ENCODE assay signal across 29 cellular contexts in genomic region chr20:52933867-52934266, GRCh38.
"Had no signal": no experiment of that assay in that cellular context is flagged by ENCODE, and none has a peak within 500 bp of the region (broad histone marks: within the 10 kb centered on the region; RNA-seq: fewer than 3 reads in every experiment).

No MANE protein-coding gene starts in this region.

- H3K27ac ChIP-seq: stomach, suprapubic skin, testis, thoracic aorta, thyroid gland, tibial artery, tibial nerve, transverse colon, upper lobe of left lung, upper lobe of right lung, uterus, vagina had no signal

- H3K27me3 Mint-ChIP-seq: stimulated activated naive CD8-positive, alpha-beta T cell treated with anti-CD3 and anti-CD28 coated beads, Interleukin-15, amount 100 ng/mL, for 72 hours; stimulated activated naive CD8-positive, alpha-beta T cell treated with anti-CD3 and anti-CD28 coated beads, Interleukin-15, Interleukin-2, amounts not matched to agents 100 ng/mL and 50 ng/mL, for 24 hours had no signal

- H3K27me3 ChIP-seq: stomach, suprapubic skin, testis, thyroid gland, tibial artery, tibial nerve, transverse colon, upper lobe of left lung, upper lobe of right lung, uterus, vagina had no signal

- H3K9me3 ChIP-seq: stomach, suprapubic skin, testis, thoracic aorta, thyroid gland, tibial artery, tibial nerve, transverse colon, upper lobe of left lung, upper lobe of right lung, uterus, vagina had no signal

- H3K4me3 ChIP-seq: stomach, suprapubic skin, testis, thoracic aorta, thyroid gland, tibial artery, tibial nerve, transverse colon, upper lobe of left lung, upper lobe of right lung, uterus, vagina had no signal

- H3K36me3 Mint-ChIP-seq: stimulated activated effector memory CD8-positive, alpha-beta T cell treated with anti-CD3 and anti-CD28 coated beads, Interleukin-12 subunit alpha, Interleukin-12 subunit beta, amount 100 ng/mL, for 72 hours; stimulated activated memory B cell treated with anti-CD40 and anti-IgM and Interleukin-4, amounts not matched to agents 10 μg/mL and 1 μg/mL and 100 μg/mL, for 72 hours; stimulated activated naive B cell treated with anti-CD40 and anti-IgM and Interleukin-4, amounts not matched to agents 10 μg/mL and 1 μg/mL and 100 μg/mL, for 72 hours; type B pancreatic cell had no signal

- H3K4me3 Mint-ChIP-seq: stimulated activated effector memory CD8-positive, alpha-beta T cell treated with anti-CD3 and anti-CD28 coated beads, Interleukin-12 subunit alpha, Interleukin-12 subunit beta, amount 100 ng/mL, for 72 hours; stimulated activated memory B cell treated with anti-CD40 and anti-IgM and Interleukin-4, amounts not matched to agents 10 μg/mL and 1 μg/mL and 100 μg/mL, for 72 hours; stimulated activated naive B cell treated with anti-CD40 and anti-IgM and Interleukin-4, amounts not matched to agents 10 μg/mL and 1 μg/mL and 100 μg/mL, for 72 hours; stimulated activated naive CD8-positive, alpha-beta T cell treated with anti-CD3 and anti-CD28 coated beads, Interleukin-15, amount 100 ng/mL, for 72 hours; stimulated activated naive CD8-positive, alpha-beta T cell treated with anti-CD3 and anti-CD28 coated beads, Interleukin-15, Interleukin-2, amounts not matched to agents 100 ng/mL and 50 ng/mL, for 24 hours; type B pancreatic cell had no signal

- FAIRE-seq: urothelium cell line had no signal

- H3K27ac Mint-ChIP-seq: stimulated activated effector memory CD8-positive, alpha-beta T cell treated with anti-CD3 and anti-CD28 coated beads, Interleukin-12 subunit alpha, Interleukin-12 subunit beta, amount 100 ng/mL, for 72 hours; stimulated activated memory B cell treated with anti-CD40 and anti-IgM and Interleukin-4, amounts not matched to agents 10 μg/mL and 1 μg/mL and 100 μg/mL, for 72 hours; stimulated activated naive B cell treated with anti-CD40 and anti-IgM and Interleukin-4, amounts not matched to agents 10 μg/mL and 1 μg/mL and 100 μg/mL, for 72 hours; stimulated activated naive CD8-positive, alpha-beta T cell treated with anti-CD3 and anti-CD28 coated beads, Interleukin-15, amount 100 ng/mL, for 72 hours; stimulated activated naive CD8-positive, alpha-beta T cell treated with anti-CD3 and anti-CD28 coated beads, Interleukin-15, Interleukin-2, amounts not matched to agents 100 ng/mL and 50 ng/mL, for 24 hours; type B pancreatic cell had no signal

- H3K9me3 Mint-ChIP-seq: stimulated activated effector memory CD8-positive, alpha-beta T cell treated with anti-CD3 and anti-CD28 coated beads, Interleukin-12 subunit alpha, Interleukin-12 subunit beta, amount 100 ng/mL, for 72 hours; stimulated activated naive CD8-positive, alpha-beta T cell treated with anti-CD3 and anti-CD28 coated beads, Interleukin-15, amount 100 ng/mL, for 72 hours; stimulated activated naive CD8-positive, alpha-beta T cell treated with anti-CD3 and anti-CD28 coated beads, Interleukin-15, Interleukin-2, amounts not matched to agents 100 ng/mL and 50 ng/mL, for 24 hours had no signal

- ATAC-seq: stimulated activated effector memory CD8-positive, alpha-beta T cell treated with anti-CD3 and anti-CD28 coated beads, Interleukin-12 subunit alpha, Interleukin-12 subunit beta, amount 100 ng/mL, for 72 hours; stimulated activated memory B cell treated with anti-CD40 and anti-IgM and Interleukin-4, amounts not matched to agents 10 μg/mL and 1 μg/mL and 100 μg/mL, for 72 hours; stimulated activated naive B cell treated with anti-CD40 and anti-IgM and Interleukin-4, amounts not matched to agents 10 μg/mL and 1 μg/mL and 100 μg/mL, for 72 hours; stimulated activated naive CD8-positive, alpha-beta T cell treated with anti-CD3 and anti-CD28 coated beads, Interleukin-15, amount 100 ng/mL, for 72 hours; stimulated activated naive CD8-positive, alpha-beta T cell treated with anti-CD3 and anti-CD28 coated beads, Interleukin-15, Interleukin-2, amounts not matched to agents 100 U/mL and 50 U/mL, for 24 hours; upper lobe of right lung had no signal

- H3K4me1 Mint-ChIP-seq: stimulated activated effector memory CD8-positive, alpha-beta T cell treated with anti-CD3 and anti-CD28 coated beads, Interleukin-12 subunit alpha, Interleukin-12 subunit beta, amount 100 ng/mL, for 72 hours; stimulated activated memory B cell treated with anti-CD40 and anti-IgM and Interleukin-4, amounts not matched to agents 10 μg/mL and 1 μg/mL and 100 μg/mL, for 72 hours; stimulated activated naive B cell treated with anti-CD40 and anti-IgM and Interleukin-4, amounts not matched to agents 10 μg/mL and 1 μg/mL and 100 μg/mL, for 72 hours; stimulated activated naive CD8-positive, alpha-beta T cell treated with anti-CD3 and anti-CD28 coated beads, Interleukin-15, amount 100 ng/mL, for 72 hours had no signal

- DNase-seq: stimulated activated CD4-positive, alpha-beta T cell treated with anti-CD3 and anti-CD28 coated beads, Interleukin-2, amount 100 ng/mL, for 48 hours; stimulated activated CD4-positive, alpha-beta T cell treated with anti-CD3 and anti-CD28 coated beads, Interleukin-4, amount 100 ng/mL, for 1 hour; stimulated activated CD4-positive, alpha-beta T cell treated with anti-CD3 and anti-CD28 coated beads, Interleukin-4, amount 100 ng/mL, for 24 hours; stimulated activated CD4-positive, alpha-beta T cell treated with anti-CD3 and anti-CD28 coated beads, Interleukin-4, amount 100 ng/mL, for 4 hours; stimulated activated CD8-positive, alpha-beta memory T cell treated with anti-CD3 and anti-CD28 coated beads, Interleukin-4, amount 100 ng/mL, for 48 hours; stimulated activated naive B cell treated with anti-CD40 and anti-IgM and Interleukin-4, amounts not matched to agents 10 μg/mL and 1 μg/mL and 100 μg/mL, for 72 hours; stimulated activated naive CD4-positive, alpha-beta T cell; stimulated activated naive CD4-positive, alpha-beta T cell treated with Interleukin-2 at 50 U/mL for 16 hours; stimulated activated naive CD8-positive, alpha-beta T cell treated with anti-CD3 and anti-CD28 coated beads, Interleukin-15, amount 100 ng/mL, for 72 hours; stimulated activated naive CD8-positive, alpha-beta T cell treated with anti-CD3 and anti-CD28 coated beads, Interleukin-15, Interleukin-2, amounts not matched to agents 100 U/mL and 50 U/mL, for 24 hours; stomach; substantia nigra; testis; thyroid gland; tibial artery; transverse colon; trophoblast cell; upper lobe of left lung; upper lobe of right lung; uterus had no signal

- H3K36me3 ChIP-seq: stomach, suprapubic skin, thoracic aorta, thyroid gland, tibial artery, tibial nerve, transverse colon, upper lobe of left lung, upper lobe of right lung, uterus, vagina had no signal

- H3K4me1 ChIP-seq: stomach, suprapubic skin, testis, thyroid gland, tibial artery, tibial nerve, transverse colon, upper lobe of left lung, upper lobe of right lung, uterus, vagina had no signal
